Comparison of ENCODE assay signal across 18 cellular contexts in the genomic region with DNA sequence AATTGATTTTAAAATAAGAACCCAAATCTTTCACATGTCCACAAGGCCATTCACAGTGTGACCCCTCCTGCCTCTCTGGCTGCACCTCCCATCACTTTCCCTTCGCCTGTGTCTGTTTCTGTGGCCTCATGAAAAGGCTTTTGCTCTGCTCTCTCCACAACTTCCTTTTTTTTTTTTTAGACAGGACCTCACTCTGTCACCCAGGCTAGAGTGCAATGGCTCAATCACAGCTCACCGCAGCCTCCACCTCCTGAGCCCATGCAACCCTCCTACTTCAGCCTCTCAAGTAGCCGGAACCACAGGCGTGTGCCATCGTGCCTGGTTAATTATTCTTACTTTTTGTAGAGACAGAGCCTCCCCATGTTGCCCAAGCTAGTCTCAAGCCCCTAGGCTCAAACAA.
"Had no signal": no experiment of that assay in that cellular context is flagged by ENCODE, and none has a peak within 500 bp of the region (broad histone marks: within the 10 kb centered on the region; RNA-seq: fewer than 3 reads in every experiment).

No MANE protein-coding gene starts in this region.

- DNase-seq: effector CD8-positive, alpha-beta T cell; foreskin keratinocyte; heart left ventricle; kidney; natural killer cell; pancreas; stimulated activated CD4-positive, alpha-beta T cell treated with anti-CD3 and anti-CD28 coated beads, Interleukin-12 subunit alpha, Interleukin-12 subunit beta, amount 100 ng/mL, for 4 hours; stimulated activated CD4-positive, alpha-beta T cell treated with anti-CD3 and anti-CD28 coated beads, Interleukin-1b, Interleukin-23, amount 100 ng/mL, for 48 hours; stimulated activated CD4-positive, alpha-beta T cell treated with anti-CD3 and anti-CD28 coated beads, Interleukin-4, amount 100 ng/mL, for 1 hour; stimulated activated CD8-positive, alpha-beta memory T cell treated with anti-CD3 and anti-CD28 coated beads, Interleukin-4, amount 100 ng/mL, for 48 hours; stimulated activated naive CD4-positive, alpha-beta T cell; stomach; thyroid gland; trophoblast cell had no signal

- FAIRE-seq: endothelial cell of umbilical vein, kidney, pancreas had no signal

- ATAC-seq: foreskin keratinocyte, gastroesophageal sphincter, heart left ventricle, left lobe of liver, natural killer cell, pancreas, sciatic nerve had no signal
